In the genomic region with DNA sequence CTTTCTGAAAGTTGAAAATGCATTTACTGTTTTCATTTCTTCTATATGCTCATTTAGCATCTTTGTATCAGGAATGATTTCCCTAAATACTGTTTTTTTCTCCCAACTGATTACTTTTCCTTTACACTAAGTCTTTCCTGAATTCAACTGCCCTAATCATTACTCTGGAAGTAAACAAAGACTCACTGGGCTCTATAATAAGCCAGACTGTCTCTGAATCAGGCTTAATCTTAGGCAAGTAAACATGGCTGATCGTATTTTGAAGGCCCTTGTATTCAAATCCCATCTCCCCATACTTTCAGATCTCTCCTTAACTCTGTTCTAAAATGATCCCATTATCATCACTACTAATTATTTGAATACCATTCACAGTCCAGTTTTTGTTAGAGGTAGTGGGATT, we compare ENCODE assay signal across 1 cellular context.
"Had no signal": no experiment of that assay in that cellular context is flagged by ENCODE, and none has a peak within 500 bp of the region (broad histone marks: within the 10 kb centered on the region; RNA-seq: fewer than 3 reads in every experiment).

No MANE protein-coding gene starts in this region.

- H3K27me3 ChIP-seq: MG63 had no signal

- H3K4me3 ChIP-seq: MG63 had no signal

- H3K9me3 ChIP-seq: MG63 had no signal
